In genomic region chr3:72999971-73000370, GRCh38 we compare ENCODE assay signal across 8 cellular contexts. TPM values are rescaled to one million over a fixed set of nuclear protein-coding genes. Genes with fewer than 3 reads are reported as not detected.
DNase-seq lines count a peak whose midpoint lies in the region; ATAC-seq and TF ChIP-seq lines count a peak whose summit lies in the region.

No MANE protein-coding gene starts in this region.

- TF ChIP-seq POLR2A in sigmoid colon (IDR thresholded peaks at IDR 0.05), result no peak

- H3K9me3 Mint-ChIP-seq in HFFc6, result no peaks in the 10 kb centered on the region
- H3K9me3 Mint-ChIP-seq in activated naive CD8-positive, alpha-beta T cell treated with anti-CD3 and anti-CD28 coated beads, Interleukin-2, amount 50 U/mL, for 24 hours, result no peaks in the 10 kb centered on the region

- H3K36me3 ChIP-seq in BLaER1 treated with 17β-estradiol and CSF1 and Interleukin-3, amounts not matched to agents 10 nM and 100 nM, result peaks cover 66 to 71% (median 69%) of the 10 kb centered on the region in 11 experiments
- H3K36me3 ChIP-seq in mesodermal cell (ENCODE audit: control insufficient read depth, insufficient read depth, low read length), result peaks cover 63% of the 10 kb centered on the region
- H3K36me3 ChIP-seq in sigmoid colon, result peaks cover 0 to 20% (median 0%) of the 10 kb centered on the region in 4 donors

- peaks cover 44% of the 10 kb centered on the region for H3K36me3 Mint-ChIP-seq in HFFc6 (ENCODE audit: low read depth)
- peaks cover 63% of the 10 kb centered on the region for H3K36me3 Mint-ChIP-seq in activated naive CD8-positive, alpha-beta T cell treated with anti-CD3 and anti-CD28 coated beads, Interleukin-2, amount 50 U/mL, for 24 hours (ENCODE audit: low read depth)

- H3K4me2 ChIP-seq in BLaER1 treated with 17β-estradiol and CSF1 and Interleukin-3, amounts not matched to agents 10 nM and 100 nM, result peak overlapping the region; percentile 76 to 100 (median 92)

- H3K9ac ChIP-seq in BLaER1 treated with 17β-estradiol and CSF1 and Interleukin-3, amounts not matched to agents 10 nM and 100 nM, result peak overlapping the region in 7 of 11 experiments; percentile 6 to 97 (median 31); a peak in 8 of 22 replicates

- no peak for TF ChIP-seq EP300 in sigmoid colon (IDR thresholded peaks at IDR 0.05)

- 90 to 96% methylated on average over 2 of the region's 2 CpGs for WGBS in mesodermal cell (ENCODE audit: insufficient coverage in 2 of 2), 2 experiments
- 32 to 35% methylated on average over 2 of the region's 2 CpGs for whole genome bisulfite sequencing in sigmoid colon, 2 donors

- no peak for ATAC-seq in activated naive CD8-positive, alpha-beta T cell treated with anti-CD3 and anti-CD28 coated beads, Interleukin-2, amount 50 U/mL, for 24 hours
- ATAC-seq in GM21576 (IDR thresholded peaks at IDR 0.05; ENCODE audit: unreplicated experiment), result no peak

- no peaks in the 10 kb centered on the region; a peak in 1 of 22 replicates for H3K9me3 ChIP-seq in BLaER1 treated with 17β-estradiol and CSF1 and Interleukin-3, amounts not matched to agents 10 nM and 100 nM (replicated peaks in 1 of 11)
- H3K9me3 ChIP-seq in mesodermal cell (ENCODE audit: control insufficient read depth, low read length) (no peaks in the 10 kb centered on the region), sigmoid colon (no peaks in the 10 kb centered on the region)

- peaks cover 69 to 78% (median 73%) of the 10 kb centered on the region in 11 experiments; a peak in 21 of 22 replicates for H4K20me1 ChIP-seq in BLaER1 treated with 17β-estradiol and CSF1 and Interleukin-3, amounts not matched to agents 10 nM and 100 nM

- peaks cover 47% of the 10 kb centered on the region for H3K4me1 Mint-ChIP-seq in HFFc6 (ENCODE audit: low read depth)
- peaks cover 70% of the 10 kb centered on the region for H3K4me1 Mint-ChIP-seq in activated naive CD8-positive, alpha-beta T cell treated with anti-CD3 and anti-CD28 coated beads, Interleukin-2, amount 50 U/mL, for 24 hours

- peak overlapping the region; percentile 89 for H3K4me3 Mint-ChIP-seq in HFFc6
- H3K4me3 Mint-ChIP-seq in activated naive CD8-positive, alpha-beta T cell treated with anti-CD3 and anti-CD28 coated beads, Interleukin-2, amount 50 U/mL, for 24 hours, result peak overlapping the region; percentile 86

- H3K27me3 ChIP-seq in BLaER1 treated with 17β-estradiol and CSF1 and Interleukin-3, amounts not matched to agents 10 nM and 100 nM, result no peaks in the 10 kb centered on the region
- no peaks in the 10 kb centered on the region for H3K27me3 ChIP-seq in sigmoid colon

- intact Hi-C loops in sigmoid colon (cut with DNase I), result loop anchor here (5.0 kb wide), 4 partner anchors 42 to 153 kb away; partner anchors contain the start of genes GXYLT2 and SHQ1

- no peak for TF ChIP-seq CTCF in HFFc6 (IDR thresholded peaks at IDR 0.05)
- no peak for TF ChIP-seq CTCF in sigmoid colon (IDR thresholded peaks at IDR 0.05)

- peak overlapping the region in 9 of 10 experiments; percentile 80 to 95 (median 92); a peak in 11 of 20 replicates for H3K4me3 ChIP-seq in BLaER1 treated with 17β-estradiol and CSF1 and Interleukin-3, amounts not matched to agents 10 nM and 100 nM
- H3K4me3 ChIP-seq in mesodermal cell (ENCODE audit: extremely low read depth, insufficient read depth, low read length, poor library complexity, severe bottlenecking) (peak overlapping the region; percentile 75), sigmoid colon (peak overlapping the region in 1 of 4 donors; percentile 88)

- H3K27me3 Mint-ChIP-seq in HFFc6 (ENCODE audit: insufficient read depth), result no peaks in the 10 kb centered on the region
- H3K27me3 Mint-ChIP-seq in activated naive CD8-positive, alpha-beta T cell treated with anti-CD3 and anti-CD28 coated beads, Interleukin-2, amount 50 U/mL, for 24 hours, result no peaks in the 10 kb centered on the region

- H3K27ac Mint-ChIP-seq in HFFc6, result peak overlapping the region; percentile 52; the same call in 1 of the 2 replicates
- peak overlapping the region; percentile 81 for H3K27ac Mint-ChIP-seq in activated naive CD8-positive, alpha-beta T cell treated with anti-CD3 and anti-CD28 coated beads, Interleukin-2, amount 50 U/mL, for 24 hours

- DNase-seq in HFFc6 (no peak), sigmoid colon (no peak), HuH-7 (ENCODE audit: low spot score) (no peak), NOMO-1 treated with DMSO at 0.1 percent for 48 hours (lab: John Stamatoyannopoulos, UW; ENCODE audit: unreplicated experiment) (no peak)
- DNase-seq in activated naive CD8-positive, alpha-beta T cell treated with anti-CD3 and anti-CD28 coated beads, Interleukin-2, amount 50 U/mL, for 24 hours, result no peak

- no peak overlapping the region for H3K27ac ChIP-seq in BLaER1 treated with 17β-estradiol and CSF1 and Interleukin-3, amounts not matched to agents 10 nM and 100 nM
- no peak overlapping the region for H3K27ac ChIP-seq in mesodermal cell (ENCODE audit: low read depth, low read length, severe bottlenecking)
- H3K27ac ChIP-seq in sigmoid colon, result peak overlapping the region in 1 of 4 donors; percentile 40

- H3K4me1 ChIP-seq in BLaER1 treated with 17β-estradiol and CSF1 and Interleukin-3, amounts not matched to agents 10 nM and 100 nM, result peaks cover 35 to 56% (median 43%) of the 10 kb centered on the region in 10 experiments
- peaks cover 11% of the 10 kb centered on the region for H3K4me1 ChIP-seq in mesodermal cell (ENCODE audit: control insufficient read depth, insufficient read depth, low read length, poor library complexity, severe bottlenecking)
- peaks cover 0 to 82% (median 67%) of the 10 kb centered on the region in 4 donors for H3K4me1 ChIP-seq in sigmoid colon

RNA-seq across cellular contexts. Expression of gene PPP4R2, which starts 3.4 kb away (rescaled TPM):
- total RNA-seq in HFFc6 (2021; fragmentation: NEBNext Ultra II Directional; extraction: Animal tissue kit (Norgen Biotek cat#: 25700)), result 10 to 100 TPM; 72.4 to 84.3 (median 79.4) TPM
- 67.0 TPM for polyA plus RNA-seq in mesodermal cell (2013, experiment 1 of 2)
- 73.4 TPM for polyA plus RNA-seq in mesodermal cell (2013, experiment 2 of 2)
- total RNA-seq in sigmoid colon, result 10 to 100 TPM; 28.8 to 53.2 (median 38.3) TPM
- polyA plus RNA-seq in sigmoid colon, result 10 to 100 TPM; 20.3 to 34.0 (median 21.0) TPM
